In the genomic region with DNA sequence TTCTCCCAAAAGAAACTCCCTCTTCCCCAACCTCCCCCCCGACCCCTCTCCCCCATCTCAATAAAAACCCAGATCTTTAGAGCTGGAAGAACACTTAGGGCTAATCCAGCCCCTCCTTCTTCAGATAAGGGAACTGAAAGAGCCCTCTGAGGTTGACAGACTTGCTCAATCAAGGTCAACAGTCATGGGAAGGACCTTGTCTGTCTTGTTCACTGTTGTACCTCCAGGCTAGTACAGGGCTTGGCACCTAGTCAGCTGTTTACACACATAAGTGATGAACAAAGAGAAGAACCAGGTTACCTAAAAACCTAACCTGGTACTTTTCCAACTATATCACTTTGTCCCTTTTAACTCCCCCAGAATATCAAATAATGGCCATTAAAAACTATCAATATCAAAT, we compare ENCODE assay signal across 12 cellular contexts. TPM values are rescaled to one million over a fixed set of nuclear protein-coding genes. Genes with fewer than 3 reads are reported as not detected.
DNase-seq lines count a peak whose midpoint lies in the region; ATAC-seq and TF ChIP-seq lines count a peak whose summit lies in the region.
"Had no signal": no experiment of that assay in that cellular context is flagged by ENCODE, and none has a peak within 500 bp of the region (broad histone marks: within the 10 kb centered on the region; RNA-seq: fewer than 3 reads in every experiment).

No MANE protein-coding gene starts in this region.

- intact Hi-C loops in activated CD4-positive, alpha-beta T cell treated with anti-CD3 and anti-CD28 coated beads for 36 hours (cut with DNase I, micrococcal nuclease): loop anchor here in 1 of 2 experiments (10.0 kb wide), 1 partner anchor 980 kb away; no protein-coding TSS in a partner anchor

- peak overlapping the region; percentile 77 for H3K27ac Mint-ChIP-seq in activated CD4-positive, alpha-beta T cell treated with anti-CD3 and anti-CD28 coated beads for 36 hours
- no peak overlapping the region for H3K27ac Mint-ChIP-seq in neural crest cell (ENCODE audit: unreplicated experiment)
- H3K27ac Mint-ChIP-seq: stimulated activated naive CD8-positive, alpha-beta T cell treated with anti-CD3 and anti-CD28 coated beads, Interleukin-15, Interleukin-2, amounts not matched to agents 100 ng/mL and 50 ng/mL, for 24 hours had no signal

- no peak overlapping the region for H3K9ac ChIP-seq in Loucy (ENCODE audit: low read depth, low read length, poor library complexity, severe bottlenecking)

- no peak overlapping the region for H2AFZ ChIP-seq in Loucy (ENCODE audit: low read length)
- H2AFZ ChIP-seq: PC-9 had no signal

- H3K4me3 ChIP-seq in Loucy (ENCODE audit: low read length, poor library complexity, severe bottlenecking): no peak overlapping the region

- DNase-seq in activated CD4-positive, alpha-beta T cell treated with anti-CD3 and anti-CD28 coated beads for 36 hours: no peak
- DNase-seq in activated CD4-positive, alpha-beta T cell treated with anti-CD3 and anti-CD28 coated beads, Interleukin-2, amount 50 U/mL, for 48 hours: no peak
- DNase-seq in neural crest cell (ENCODE audit: low read depth, low spot score) (no peak), HT-29 (ENCODE audit: low spot score) (no peak), cerebellar nuclear complex (lab: John Stamatoyannopoulos, UW) (no peak)
- DNase-seq: activated CD4-positive, alpha-beta T cell treated with anti-CD3 and anti-CD28 coated beads for 1 hour; brain microvascular endothelial cell; PC-9 had no signal

- H3K9me2 ChIP-seq in Loucy (replicated peaks; ENCODE audit: low read depth, low read length): no peaks in the 10 kb centered on the region

- H3K9me3 Mint-ChIP-seq in activated CD4-positive, alpha-beta T cell treated with anti-CD3 and anti-CD28 coated beads for 36 hours (ENCODE audit: low read depth): no peaks in the 10 kb centered on the region
- H3K9me3 Mint-ChIP-seq in neural crest cell: no peaks in the 10 kb centered on the region
- H3K9me3 Mint-ChIP-seq: stimulated activated naive CD8-positive, alpha-beta T cell treated with anti-CD3 and anti-CD28 coated beads, Interleukin-15, Interleukin-2, amounts not matched to agents 100 ng/mL and 50 ng/mL, for 24 hours had no signal

- H3K4me1 ChIP-seq in Loucy (ENCODE audit: insufficient read depth, low read length, poor library complexity, severe bottlenecking): peaks cover 35% of the 10 kb centered on the region

- H3K27me3 ChIP-seq in Loucy (ENCODE audit: insufficient read depth, low read length, poor library complexity, severe bottlenecking): no peaks in the 10 kb centered on the region
- H3K27me3 ChIP-seq: brain microvascular endothelial cell had no signal

- peak overlapping the region; percentile 74 for H3K4me2 ChIP-seq in Loucy (ENCODE audit: low read depth, low read length, poor library complexity, severe bottlenecking)

- no peaks in the 10 kb centered on the region for H3K27me3 Mint-ChIP-seq in activated CD4-positive, alpha-beta T cell treated with anti-CD3 and anti-CD28 coated beads for 36 hours
- peaks cover 15% of the 10 kb centered on the region for H3K27me3 Mint-ChIP-seq in neural crest cell (ENCODE audit: low read depth)
- H3K27me3 Mint-ChIP-seq: stimulated activated naive CD8-positive, alpha-beta T cell treated with anti-CD3 and anti-CD28 coated beads, Interleukin-15, Interleukin-2, amounts not matched to agents 100 ng/mL and 50 ng/mL, for 24 hours had no signal

- no peak for TF ChIP-seq CTCF in Loucy (conservative IDR thresholded peaks at IDR 0.05; ENCODE audit: low read length)
- TF ChIP-seq CTCF in neural crest cell (conservative IDR thresholded peaks at IDR 0.05): no peak

- H3K4me3 Mint-ChIP-seq in activated CD4-positive, alpha-beta T cell treated with anti-CD3 and anti-CD28 coated beads for 36 hours: peak overlapping the region; percentile 98
- peak overlapping the region; percentile 5 for H3K4me3 Mint-ChIP-seq in neural crest cell

- H3K36me3 ChIP-seq in Loucy (ENCODE audit: insufficient read depth, low read length): no peaks in the 10 kb centered on the region
- H3K36me3 ChIP-seq: brain microvascular endothelial cell had no signal

- H4K20me1 ChIP-seq in Loucy (ENCODE audit: insufficient read depth, low read length, poor library complexity, severe bottlenecking): no peaks in the 10 kb centered on the region

- H3F3A ChIP-seq in Loucy (ENCODE audit: low read depth): peaks cover 10% of the 10 kb centered on the region

- no peaks in the 10 kb centered on the region for H3K9me3 ChIP-seq in Loucy (ENCODE audit: insufficient read depth, low read depth, low read length)

- CTCF ChIA-PET in activated CD4-positive, alpha-beta T cell treated with anti-CD3 and anti-CD28 coated beads for 36 hours (lab: Charles Lee): interaction anchor here (0.7 to 2.5 kb wide), 3 partner anchors 10 to 238 kb away, joined by 4 to 11 read pairs (median 5); no protein-coding TSS in a partner anchor

- peaks cover 20% of the 10 kb centered on the region for H3K36me3 Mint-ChIP-seq in activated CD4-positive, alpha-beta T cell treated with anti-CD3 and anti-CD28 coated beads for 36 hours (ENCODE audit: low read depth)
- peaks cover 3% of the 10 kb centered on the region for H3K36me3 Mint-ChIP-seq in neural crest cell (ENCODE audit: low read depth)

- H3K79me2 ChIP-seq in Loucy (ENCODE audit: insufficient read depth, low read length): peaks cover 33% of the 10 kb centered on the region; the same call in 1 of the 2 replicates

- ATAC-seq in activated CD4-positive, alpha-beta T cell treated with anti-CD3 and anti-CD28 coated beads for 36 hours: no peak
- peak; percentile 16 for ATAC-seq in GM21529 (IDR thresholded peaks at IDR 0.05; ENCODE audit: unreplicated experiment)
- no peak for ATAC-seq in GM19035 (IDR thresholded peaks at IDR 0.05; ENCODE audit: unreplicated experiment)

- POLR2A ChIA-PET in activated CD4-positive, alpha-beta T cell treated with anti-CD3 and anti-CD28 coated beads for 36 hours (lab: Charles Lee): no interaction called here

- peaks cover 59% of the 10 kb centered on the region for H3K4me1 Mint-ChIP-seq in activated CD4-positive, alpha-beta T cell treated with anti-CD3 and anti-CD28 coated beads for 36 hours
- peaks cover 13% of the 10 kb centered on the region for H3K4me1 Mint-ChIP-seq in neural crest cell

RNA-seq across cellular contexts. Expression of gene TTC39B, which starts 2.4 kb away (rescaled TPM):
- total RNA-seq in activated CD4-positive, alpha-beta T cell treated with anti-CD3 and anti-CD28 coated beads for 36 hours: 10 to 100 TPM; 26.4 to 34.4 TPM
- 3.7 TPM in 2 replicates for total RNA-seq in neural crest cell
- total RNA-seq in HT-29 (2014; rRNA removed; shearing (Covaris generic)): 3.7 and 3.9 TPM in 2 replicates
